In the genomic region with DNA sequence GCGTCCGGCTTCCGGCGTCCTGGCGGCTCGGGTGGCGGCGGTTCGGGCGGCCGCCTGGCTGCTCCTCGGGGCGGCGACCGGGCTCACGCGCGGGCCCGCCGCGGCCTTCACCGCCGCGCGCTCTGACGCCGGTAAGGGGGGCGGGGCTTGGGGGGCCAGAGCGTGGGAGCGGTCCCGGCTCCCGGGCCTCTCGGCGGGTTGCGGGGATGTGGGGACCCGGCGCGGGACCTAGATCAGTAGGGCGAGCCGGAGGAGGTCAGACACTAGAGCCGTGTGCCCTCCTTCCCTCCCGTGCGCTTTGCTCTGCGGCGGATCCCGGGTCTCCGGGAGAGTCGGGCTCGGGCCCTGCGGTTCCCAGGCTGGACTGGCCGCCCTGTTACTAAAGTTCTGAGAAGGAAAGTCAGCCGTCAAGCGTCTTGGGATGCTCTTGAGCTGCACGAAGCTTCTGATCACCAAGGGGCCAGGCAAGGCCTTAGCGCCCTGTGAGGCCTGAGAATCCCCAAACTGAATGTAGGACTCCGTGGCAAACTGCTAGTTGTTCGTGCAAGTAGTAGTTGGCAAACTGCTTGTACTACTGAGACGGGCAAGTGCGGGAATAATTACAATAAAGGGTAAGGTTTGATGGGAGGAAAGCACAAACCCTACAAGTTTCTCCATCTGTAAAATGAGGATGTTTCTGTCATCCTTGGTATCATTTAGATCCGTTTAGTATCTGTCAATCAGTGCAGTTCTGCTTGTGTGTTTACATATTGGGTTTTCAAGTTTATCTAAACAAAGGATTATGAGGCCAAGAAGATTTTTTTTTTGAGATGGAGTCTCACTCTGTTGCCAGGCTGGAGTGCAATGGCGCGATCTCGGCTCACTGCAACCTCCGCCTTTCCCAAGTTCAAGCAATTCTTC, we compare ENCODE assay signal across 8 cellular contexts. TPM values are rescaled to one million over a fixed set of nuclear protein-coding genes. Genes with fewer than 3 reads are reported as not detected.
A peak's percentile ranks its signal among the peaks of the same experiment; 100 is the strongest.
DNase-seq lines count a peak whose midpoint lies in the region; TF ChIP-seq lines count a peak whose summit lies in the region.

No MANE protein-coding gene starts in this region.

- CTCF ChIA-PET in activated CD4-positive, alpha-beta T cell treated with anti-CD3 and anti-CD28 coated beads, Interleukin-2, amount 10 ng/mL, durations not matched to agents 7 days and 5 days (lab: Charles Lee) = interaction anchor here (0.8 to 1.1 kb wide), 4 partner anchors 63 to 238 kb away, joined by 3 read pairs; no protein-coding TSS in a partner anchor

- peaks cover 40% of the 10 kb centered on the region for H3K4me1 Mint-ChIP-seq in activated CD4-positive, alpha-beta T cell treated with anti-CD3 and anti-CD28 coated beads, Interleukin-2, amount 10 ng/mL, durations not matched to agents 7 days and 5 days
- H3K4me1 Mint-ChIP-seq in endodermal cell = peaks cover 7% of the 10 kb centered on the region

- H3K4me2 ChIP-seq in MM.1S (ENCODE audit: low read depth, low read length) = peak overlapping the region; percentile 66

- H3K27ac Mint-ChIP-seq in activated CD4-positive, alpha-beta T cell treated with anti-CD3 and anti-CD28 coated beads, Interleukin-2, amount 10 ng/mL, durations not matched to agents 7 days and 5 days = peak overlapping the region; percentile 91
- H3K27ac Mint-ChIP-seq in endodermal cell = peak overlapping the region; percentile 61

- H3K9me2 ChIP-seq in MM.1S (replicated peaks; ENCODE audit: insufficient read depth, low read length) = no peaks in the 10 kb centered on the region

- DNase-seq in GM04503 (ENCODE audit: low read depth) (peak; percentile 36), GOT3 (lab: John Stamatoyannopoulos, UW) (peak; percentile 78), MM.1S (no peak), endodermal cell (peak; percentile 81), mucosa of gallbladder (ENCODE audit: low spot score) (peak; percentile 34), DMS53 treated with DMSO at 0.1 percent for 48 hours (lab: John Stamatoyannopoulos, UW; ENCODE audit: unreplicated experiment) (no peak)
- peak; percentile 67 for DNase-seq in activated CD4-positive, alpha-beta T cell treated with anti-CD3 and anti-CD28 coated beads, Interleukin-2, amount 10 ng/mL, durations not matched to agents 7 days and 5 days
- peak; percentile 53 for DNase-seq in stimulated activated CD8-positive, alpha-beta memory T cell treated with anti-CD3 and anti-CD28 coated beads, Interleukin-4, amount 100 ng/mL, for 24 hours (ENCODE audit: low read depth)

- no peaks in the 10 kb centered on the region for H3K27me3 Mint-ChIP-seq in activated CD4-positive, alpha-beta T cell treated with anti-CD3 and anti-CD28 coated beads, Interleukin-2, amount 10 ng/mL, durations not matched to agents 7 days and 5 days
- H3K27me3 Mint-ChIP-seq in endodermal cell (ENCODE audit: insufficient read depth) = peaks cover 6% of the 10 kb centered on the region

- H3K36me3 Mint-ChIP-seq in activated CD4-positive, alpha-beta T cell treated with anti-CD3 and anti-CD28 coated beads, Interleukin-2, amount 10 ng/mL, durations not matched to agents 7 days and 5 days (ENCODE audit: low read depth) = peaks cover 13% of the 10 kb centered on the region
- peaks cover 5% of the 10 kb centered on the region for H3K36me3 Mint-ChIP-seq in endodermal cell (ENCODE audit: low read depth)

- H3K36me3 ChIP-seq in MM.1S (replicated peaks; ENCODE audit: insufficient read depth, low read length) (no peaks in the 10 kb centered on the region), endodermal cell (ENCODE audit: control insufficient read depth, insufficient read depth, low read length) (no peaks in the 10 kb centered on the region)

- H3K27ac ChIP-seq in MM.1S (ENCODE audit: low read length) (peak overlapping the region; percentile 80), endodermal cell (ENCODE audit: low read depth, low read length) (peak overlapping the region; percentile 71)

- H3K4me3 ChIP-seq in MM.1S (ENCODE audit: low read length) (peak overlapping the region; percentile 80), endodermal cell (ENCODE audit: low read length) (peak overlapping the region; percentile 83)

- H3K4me1 ChIP-seq in MM.1S (ENCODE audit: low read length) (no peaks in the 10 kb centered on the region), endodermal cell (ENCODE audit: control insufficient read depth, insufficient read depth, low read length) (no peaks in the 10 kb centered on the region)

- 10 to 22% methylated on average over 26 to 64 of the region's 64 CpGs for WGBS in endodermal cell (ENCODE audit: insufficient coverage in 1 of 2, insufficient read length in 1 of 2), 2 experiments

- no peak for TF ChIP-seq CTCF in MM.1S (IDR thresholded peaks at IDR 0.05; ENCODE audit: low read length)
- TF ChIP-seq CTCF in endodermal cell (conservative IDR thresholded peaks at IDR 0.05) = no peak

- H3F3A ChIP-seq in MM.1S (ENCODE audit: insufficient read depth, low read length) = peaks cover 20% of the 10 kb centered on the region

- H3K79me2 ChIP-seq in MM.1S (ENCODE audit: low read length) = peaks cover 15% of the 10 kb centered on the region

- no peaks in the 10 kb centered on the region for H3K9me3 Mint-ChIP-seq in activated CD4-positive, alpha-beta T cell treated with anti-CD3 and anti-CD28 coated beads, Interleukin-2, amount 10 ng/mL, durations not matched to agents 7 days and 5 days
- no peaks in the 10 kb centered on the region for H3K9me3 Mint-ChIP-seq in endodermal cell

- H3K27me3 ChIP-seq in MM.1S (replicated peaks; ENCODE audit: insufficient read depth, low read length) (no peaks in the 10 kb centered on the region), endodermal cell (ENCODE audit: control insufficient read depth, insufficient read depth, low read length, poor library complexity, severe bottlenecking) (no peaks in the 10 kb centered on the region)

- peak overlapping the region; percentile 83 for H3K9ac ChIP-seq in MM.1S (ENCODE audit: low read length)
- peak overlapping the region; percentile 69 for H3K9ac ChIP-seq in endodermal cell (ENCODE audit: extremely low read depth, low read length, poor library complexity, severe bottlenecking)

- POLR2A ChIA-PET in activated CD4-positive, alpha-beta T cell treated with anti-CD3 and anti-CD28 coated beads, Interleukin-2, amount 10 ng/mL, durations not matched to agents 7 days and 5 days (lab: Charles Lee) = interaction anchor here (0.7 kb wide), 1 partner anchor 27 kb away, joined by 6 read pairs; the partner anchor contains the start of gene PAK2

- no peaks in the 10 kb centered on the region for H4K20me1 ChIP-seq in MM.1S (ENCODE audit: insufficient read depth, low read length)

- H3K4me3 Mint-ChIP-seq in activated CD4-positive, alpha-beta T cell treated with anti-CD3 and anti-CD28 coated beads, Interleukin-2, amount 10 ng/mL, durations not matched to agents 7 days and 5 days = peak overlapping the region; percentile 78
- H3K4me3 Mint-ChIP-seq in endodermal cell = peak overlapping the region; percentile 75

- H2AFZ ChIP-seq in MM.1S (ENCODE audit: low read length) = peak overlapping the region; percentile 61

- H3K9me3 ChIP-seq in MM.1S (replicated peaks; ENCODE audit: insufficient read depth, low read length) (no peaks in the 10 kb centered on the region), endodermal cell (ENCODE audit: control insufficient read depth, low read length) (no peaks in the 10 kb centered on the region)

RNA-seq across cellular contexts. Expression of gene PIGX, which starts 0.6 kb away (rescaled TPM):
- 10 to 100 TPM; 40.9 to 45.4 TPM for total RNA-seq in activated CD4-positive, alpha-beta T cell treated with anti-CD3 and anti-CD28 coated beads, Interleukin-2, amount 10 ng/mL, durations not matched to agents 7 days and 5 days
- total RNA-seq in endodermal cell (10 to 100 TPM; 21.8 to 33.3 TPM), mucosa of gallbladder (21.5 TPM)
- 27.3 TPM for polyA plus RNA-seq in endodermal cell (2013, experiment 1 of 2)
- polyA plus RNA-seq in endodermal cell (2013, experiment 2 of 2) = 25.6 TPM

RNA-seq across cellular contexts. Expression of gene CEP19, which starts 0.7 kb away (rescaled TPM):
- total RNA-seq in activated CD4-positive, alpha-beta T cell treated with anti-CD3 and anti-CD28 coated beads, Interleukin-2, amount 10 ng/mL, durations not matched to agents 7 days and 5 days = 1 to 10 TPM; 5.3 to 6.0 TPM
- 1 to 10 TPM; 3.1 to 4.5 TPM for total RNA-seq in endodermal cell
- 4.5 TPM for polyA plus RNA-seq in endodermal cell (2013, experiment 1 of 2)
- 4.3 TPM for polyA plus RNA-seq in endodermal cell (2013, experiment 2 of 2)
- total RNA-seq in mucosa of gallbladder = 3.3 TPM

RNA-seq across cellular contexts. Expression of gene PAK2, which starts 26.9 kb away (rescaled TPM):
- total RNA-seq in activated CD4-positive, alpha-beta T cell treated with anti-CD3 and anti-CD28 coated beads, Interleukin-2, amount 10 ng/mL, durations not matched to agents 7 days and 5 days = 10 to 100 TPM; 88.6 to 98.5 TPM
- total RNA-seq in endodermal cell (10 to 100 TPM; 58.7 to 76.6 TPM), mucosa of gallbladder (63.4 TPM)
- polyA plus RNA-seq in endodermal cell (2013, experiment 1 of 2) = 68.8 TPM
- 63.1 TPM for polyA plus RNA-seq in endodermal cell (2013, experiment 2 of 2)

Comparison
In these comparisons a context has a peak if more than half of its experiments do, and no peak if none do; other contexts are left out.
1. DNase-seq: peak in GM04503 (single experiment), GOT3 (single experiment), activated CD4-positive, alpha-beta T cell treated with anti-CD3 and anti-CD28 coated beads, Interleukin-2, amount 10 ng/mL, durations not matched to agents 7 days and 5 days (single experiment), endodermal cell (single experiment), mucosa of gallbladder (single experiment) and stimulated activated CD8-positive, alpha-beta memory T cell treated with anti-CD3 and anti-CD28 coated beads, Interleukin-4, amount 100 ng/mL, for 24 hours (single experiment); none in MM.1S (single experiment) and DMS53 treated with DMSO at 0.1 percent for 48 hours (single experiment).